8 cellular contexts compared by ENCODE assay signal in the genomic region with DNA sequence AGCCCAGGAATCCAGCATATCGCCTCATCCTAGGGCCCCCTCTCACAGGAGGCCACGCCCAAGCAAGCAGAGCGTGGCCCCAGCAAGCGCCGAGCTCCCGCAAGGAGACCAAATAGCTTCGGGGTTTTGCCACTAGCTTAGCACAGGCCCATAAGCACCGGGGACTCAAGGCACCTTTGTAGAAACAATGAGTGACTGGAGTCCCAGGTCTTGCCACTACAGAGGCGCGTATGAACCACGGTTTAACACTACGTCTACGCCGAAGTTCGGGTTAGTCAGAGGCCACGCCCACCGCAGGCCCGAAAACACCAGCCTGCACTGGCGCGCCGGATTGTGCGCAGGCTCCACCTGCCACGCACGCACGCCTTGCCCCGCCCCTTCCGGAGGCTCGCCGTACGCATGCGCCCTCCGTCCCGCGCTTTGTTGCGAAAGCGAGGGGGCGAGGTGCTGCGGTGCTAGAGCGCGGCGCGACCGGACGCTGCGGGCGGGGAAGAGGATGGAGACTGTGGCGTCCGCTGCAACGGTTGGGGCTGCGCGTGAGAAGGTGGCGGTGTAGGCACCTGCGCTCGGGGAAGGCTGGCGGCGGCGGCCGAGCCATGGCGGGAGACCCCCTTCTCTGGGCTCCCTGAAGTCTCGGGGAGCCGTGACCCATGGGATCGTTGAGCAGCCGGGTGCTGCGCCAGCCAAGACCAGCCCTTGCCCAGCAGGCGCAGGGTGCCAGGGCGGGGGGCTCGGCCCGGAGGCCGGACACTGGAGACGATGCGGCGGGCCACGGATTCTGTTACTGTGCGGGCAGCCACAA. TPM values are rescaled to one million over a fixed set of nuclear protein-coding genes. Genes with fewer than 3 reads are reported as not detected.
DNase-seq lines count a peak whose midpoint lies in the region; TF ChIP-seq lines count a peak whose summit lies in the region.

A gene with protein sequence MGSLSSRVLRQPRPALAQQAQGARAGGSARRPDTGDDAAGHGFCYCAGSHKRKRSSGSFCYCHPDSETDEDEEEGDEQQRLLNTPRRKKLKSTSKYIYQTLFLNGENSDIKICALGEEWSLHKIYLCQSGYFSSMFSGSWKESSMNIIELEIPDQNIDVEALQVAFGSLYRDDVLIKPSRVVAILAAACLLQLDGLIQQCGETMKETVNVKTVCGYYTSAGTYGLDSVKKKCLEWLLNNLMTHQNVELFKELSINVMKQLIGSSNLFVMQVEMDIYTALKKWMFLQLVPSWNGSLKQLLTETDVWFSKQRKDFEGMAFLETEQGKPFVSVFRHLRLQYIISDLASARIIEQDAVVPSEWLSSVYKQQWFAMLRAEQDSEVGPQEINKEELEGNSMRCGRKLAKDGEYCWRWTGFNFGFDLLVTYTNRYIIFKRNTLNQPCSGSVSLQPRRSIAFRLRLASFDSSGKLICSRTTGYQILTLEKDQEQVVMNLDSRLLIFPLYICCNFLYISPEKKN (plus strand): TSS at position 418 of the 802 bp plus-strand sequence. CDS start 233 bp downstream, at position 651.

- no peak for TF ChIP-seq CTCF in GM20000 (IDR thresholded peaks at IDR 0.05; ENCODE audit: extremely low read depth, missing control alignments)

- DNase-seq in COLO668 (lab: John Stamatoyannopoulos, UW; ENCODE audit: unreplicated experiment) (peak; percentile 98), GM20000 (ENCODE audit: low spot score) (peak; percentile 95), HS-5 (ENCODE audit: low read depth) (peak; percentile 90), NK-92 (lab: John Stamatoyannopoulos, UW; ENCODE audit: unreplicated experiment) (peak; percentile 85), lung microvascular endothelial cell (ENCODE audit: low read depth in 2 of 2) (peak; percentile 97 to 98)
- DNase-seq in activated CD8-positive, alpha-beta memory T cell treated with anti-CD3 and anti-CD28 coated beads for 1 hour (ENCODE audit: extremely low read depth in 1 of 2, low read depth in 1 of 2), result peak; percentile 94 to 98
- DNase-seq in effector CD4-positive, alpha-beta T cell, result peak; percentile 98
- DNase-seq in stimulated activated CD4-positive, alpha-beta T cell treated with anti-CD3 and anti-CD28 coated beads, TNF-alpha, amount 100 ng/mL, for 4 hours (ENCODE audit: low read depth in 3 of 3), result peak; percentile 97 to 98 (median 97)

RNA-seq across cellular contexts. Expression of the gene that starts here (rescaled TPM):
- 5.0 and 7.9 TPM in 2 replicates for total RNA-seq in lung microvascular endothelial cell

Comparison
In these comparisons a context has a peak if more than half of its experiments do, and no peak if none do; other contexts are left out.
1. Peak in every context shown above with its lines: DNase-seq.